In the genomic region with DNA sequence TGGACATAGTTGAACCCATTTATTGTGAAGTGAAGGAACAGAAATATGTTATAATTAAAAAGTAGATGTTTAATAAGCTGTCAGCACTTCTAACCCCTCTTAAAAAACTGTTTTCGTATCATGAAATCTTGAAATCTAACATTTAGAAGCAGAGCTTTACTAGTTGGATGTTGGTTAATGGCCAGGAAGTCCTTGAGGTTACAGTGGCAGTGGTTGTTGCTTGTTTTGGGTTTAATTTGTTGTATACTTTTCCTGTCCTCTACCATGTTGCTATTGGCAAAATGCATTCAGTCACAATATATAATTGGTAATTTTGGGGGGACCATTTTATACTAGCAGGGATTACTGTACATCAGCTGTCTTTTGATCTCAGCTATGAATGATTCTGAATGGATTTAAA, we compare ENCODE assay signal across 14 cellular contexts.
DNase-seq lines count a peak whose midpoint lies in the region; ATAC-seq and TF ChIP-seq lines count a peak whose summit lies in the region.
"Had no signal": no experiment of that assay in that cellular context is flagged by ENCODE, and none has a peak within 500 bp of the region (broad histone marks: within the 10 kb centered on the region; RNA-seq: fewer than 3 reads in every experiment).

No MANE protein-coding gene starts in this region.

- peak; percentile 56 for DNase-seq in activated CD8-positive, alpha-beta memory T cell treated with anti-CD3 and anti-CD28 coated beads, Interleukin-2, amount 10 ng/mL, durations not matched to agents 7 days and 5 days
- DNase-seq in activated CD8-positive, alpha-beta memory T cell treated with anti-CD3 and anti-CD28 coated beads, Interleukin-2, amount 50 U/mL, for 48 hours: no peak
- DNase-seq in Jurkat, Clone E6-1 (ENCODE audit: low read depth, low spot score): peak; percentile 5
- DNase-seq in effector memory CD8-positive, alpha-beta T cell: no peak
- no peak for DNase-seq in GM13977 (ENCODE audit: low spot score)
- no peak for DNase-seq in activated CD4-positive, alpha-beta T cell treated with anti-CD3 and anti-CD28 coated beads, Interleukin-2, amount 10 ng/mL, durations not matched to agents 7 days and 5 days
- DNase-seq: C1 segment of cervical spinal cord; Caco-2; CD8-positive, alpha-beta T cell; DMS153; DND-41; GOT3; HFFc6 had no signal

- no peak overlapping the region for H3K4me3 Mint-ChIP-seq in activated CD8-positive, alpha-beta memory T cell treated with anti-CD3 and anti-CD28 coated beads, Interleukin-2, amount 10 ng/mL, durations not matched to agents 7 days and 5 days
- H3K4me3 Mint-ChIP-seq in effector memory CD8-positive, alpha-beta T cell: no peak overlapping the region
- no peak overlapping the region for H3K4me3 Mint-ChIP-seq in activated CD4-positive, alpha-beta T cell treated with anti-CD3 and anti-CD28 coated beads, Interleukin-2, amount 10 ng/mL, durations not matched to agents 7 days and 5 days
- H3K4me3 Mint-ChIP-seq: CD8-positive, alpha-beta T cell; HFFc6 had no signal

- CTCF ChIA-PET in activated CD8-positive, alpha-beta memory T cell treated with anti-CD3 and anti-CD28 coated beads, Interleukin-2, amount 10 ng/mL, durations not matched to agents 7 days and 5 days (lab: Charles Lee): interaction anchor here (1.0 kb wide), 1 partner anchor 18 kb away, joined by 3 read pairs; no protein-coding TSS in a partner anchor
- CTCF ChIA-PET in activated CD4-positive, alpha-beta T cell treated with anti-CD3 and anti-CD28 coated beads, Interleukin-2, amount 10 ng/mL, durations not matched to agents 7 days and 5 days (lab: Charles Lee): interaction anchor here (0.6 to 1.7 kb wide), 3 partner anchors 16 to 41 kb away, joined by 3 to 5 read pairs (median 4); no protein-coding TSS in a partner anchor

- no peak overlapping the region for H3K4me3 ChIP-seq in Jurkat, Clone E6-1 (ENCODE audit: low read length)
- H3K4me3 ChIP-seq: HAP-1 had no signal

- ATAC-seq in activated CD8-positive, alpha-beta memory T cell treated with anti-CD3 and anti-CD28 coated beads, Interleukin-2, amount 10 ng/mL, durations not matched to agents 7 days and 5 days: peak; percentile 30
- ATAC-seq in effector memory CD8-positive, alpha-beta T cell (replicated peaks): peak; percentile 53
- ATAC-seq: CD8-positive, alpha-beta T cell had no signal

- POLR2A ChIA-PET in activated CD4-positive, alpha-beta T cell treated with anti-CD3 and anti-CD28 coated beads, Interleukin-2, amount 10 ng/mL, durations not matched to agents 7 days and 5 days (lab: Charles Lee): no interaction called here

- no peak for TF ChIP-seq CTCF in GM13977 (IDR thresholded peaks at IDR 0.05; ENCODE audit: extremely low read depth, insufficient read depth, missing control alignments)

- H3K27me3 Mint-ChIP-seq in activated CD8-positive, alpha-beta memory T cell treated with anti-CD3 and anti-CD28 coated beads, Interleukin-2, amount 10 ng/mL, durations not matched to agents 7 days and 5 days: no peaks in the 10 kb centered on the region
- no peaks in the 10 kb centered on the region for H3K27me3 Mint-ChIP-seq in effector memory CD8-positive, alpha-beta T cell
- H3K27me3 Mint-ChIP-seq in activated CD4-positive, alpha-beta T cell treated with anti-CD3 and anti-CD28 coated beads, Interleukin-2, amount 10 ng/mL, durations not matched to agents 7 days and 5 days: no peaks in the 10 kb centered on the region

- peak overlapping the region; percentile 58 for H3K27ac Mint-ChIP-seq in activated CD8-positive, alpha-beta memory T cell treated with anti-CD3 and anti-CD28 coated beads, Interleukin-2, amount 10 ng/mL, durations not matched to agents 7 days and 5 days
- peak overlapping the region in 1 of 2 donors; percentile 56 for H3K27ac Mint-ChIP-seq in effector memory CD8-positive, alpha-beta T cell
- H3K27ac Mint-ChIP-seq in activated CD4-positive, alpha-beta T cell treated with anti-CD3 and anti-CD28 coated beads, Interleukin-2, amount 10 ng/mL, durations not matched to agents 7 days and 5 days: no peak overlapping the region
- H3K27ac Mint-ChIP-seq: CD8-positive, alpha-beta T cell; HFFc6 had no signal

- peaks cover 12% of the 10 kb centered on the region for H3K4me1 Mint-ChIP-seq in activated CD8-positive, alpha-beta memory T cell treated with anti-CD3 and anti-CD28 coated beads, Interleukin-2, amount 10 ng/mL, durations not matched to agents 7 days and 5 days
- H3K4me1 Mint-ChIP-seq in effector memory CD8-positive, alpha-beta T cell (ENCODE audit: low read depth in 2 of 2): peaks cover 8 to 17% of the 10 kb centered on the region in 2 donors
- peaks cover 9% of the 10 kb centered on the region for H3K4me1 Mint-ChIP-seq in activated CD4-positive, alpha-beta T cell treated with anti-CD3 and anti-CD28 coated beads, Interleukin-2, amount 10 ng/mL, durations not matched to agents 7 days and 5 days

- in situ Hi-C loops in GM13977 (cut with MboI; ENCODE audit: low pct_unique_long_range_greater_than_20kb, low sequenced_read_pairs, unreplicated experiment): no loop called here

- peaks cover 28% of the 10 kb centered on the region for H3K36me3 Mint-ChIP-seq in activated CD8-positive, alpha-beta memory T cell treated with anti-CD3 and anti-CD28 coated beads, Interleukin-2, amount 10 ng/mL, durations not matched to agents 7 days and 5 days
- peaks cover 5% of the 10 kb centered on the region for H3K36me3 Mint-ChIP-seq in effector memory CD8-positive, alpha-beta T cell (ENCODE audit: insufficient read depth)
- peaks cover 21% of the 10 kb centered on the region for H3K36me3 Mint-ChIP-seq in activated CD4-positive, alpha-beta T cell treated with anti-CD3 and anti-CD28 coated beads, Interleukin-2, amount 10 ng/mL, durations not matched to agents 7 days and 5 days (ENCODE audit: low read depth)

- H3K9me3 Mint-ChIP-seq in activated CD8-positive, alpha-beta memory T cell treated with anti-CD3 and anti-CD28 coated beads, Interleukin-2, amount 10 ng/mL, durations not matched to agents 7 days and 5 days (ENCODE audit: low read depth): peaks cover 2% of the 10 kb centered on the region
- H3K9me3 Mint-ChIP-seq in effector memory CD8-positive, alpha-beta T cell: no peaks in the 10 kb centered on the region
- H3K9me3 Mint-ChIP-seq in activated CD4-positive, alpha-beta T cell treated with anti-CD3 and anti-CD28 coated beads, Interleukin-2, amount 10 ng/mL, durations not matched to agents 7 days and 5 days: no peaks in the 10 kb centered on the region
- H3K9me3 Mint-ChIP-seq: CD8-positive, alpha-beta T cell; HFFc6 had no signal

Comparison
In these comparisons a context has a peak if more than half of its experiments do, and no peak if none do; other contexts are left out.
1. DNase-seq: peak in activated CD8-positive, alpha-beta memory T cell treated with anti-CD3 and anti-CD28 coated beads, Interleukin-2, amount 10 ng/mL, durations not matched to agents 7 days and 5 days (single experiment) and Jurkat, Clone E6-1 (single experiment); none in activated CD8-positive, alpha-beta memory T cell treated with anti-CD3 and anti-CD28 coated beads, Interleukin-2, amount 50 U/mL, for 48 hours (single experiment), effector memory CD8-positive, alpha-beta T cell (0 of 3), GM13977 (single experiment) and activated CD4-positive, alpha-beta T cell treated with anti-CD3 and anti-CD28 coated beads, Interleukin-2, amount 10 ng/mL, durations not matched to agents 7 days and 5 days (single experiment).